ENCODE assay signal across 14 cellular contexts in genomic region chr9:74036549-74037231, GRCh38.
DNase-seq lines count a peak whose midpoint lies in the region; ATAC-seq and TF ChIP-seq lines count a peak whose summit lies in the region.
"Had no signal": no experiment of that assay in that cellular context is flagged by ENCODE, and none has a peak within 500 bp of the region (broad histone marks: within the 10 kb centered on the region; RNA-seq: fewer than 3 reads in every experiment).

No MANE protein-coding gene starts in this region.

- no peaks in the 10 kb centered on the region for H3K36me3 Mint-ChIP-seq in CD8-positive, alpha-beta T cell

- POLR2A ChIA-PET in CD8-positive, alpha-beta T cell (lab: Charles Lee) = no interaction called here

- H3K27ac ChIP-seq in CD8-positive, alpha-beta T cell (ENCODE audit: low read depth, low read length) = no peak overlapping the region
- H3K27ac ChIP-seq: gastroesophageal sphincter, left ventricle myocardium inferior, pancreas had no signal

- intact Hi-C loops in CD8-positive, alpha-beta T cell (cut with DNase I, micrococcal nuclease) = no loop called here

- H3K9me3 Mint-ChIP-seq in CD8-positive, alpha-beta T cell = no peaks in the 10 kb centered on the region

- no peaks in the 10 kb centered on the region for H3K27me3 ChIP-seq in CD8-positive, alpha-beta T cell (ENCODE audit: insufficient read depth, low read length)
- H3K27me3 ChIP-seq: gastroesophageal sphincter, pancreas had no signal

- H3K9me3 ChIP-seq in CD8-positive, alpha-beta T cell (ENCODE audit: low read length) = no peaks in the 10 kb centered on the region
- H3K9me3 ChIP-seq: gastroesophageal sphincter, left ventricle myocardium inferior, pancreas had no signal

- no peak for TF ChIP-seq CTCF in CD8-positive, alpha-beta T cell (IDR thresholded peaks at IDR 0.05)

- no peak overlapping the region for H3K4me3 Mint-ChIP-seq in CD8-positive, alpha-beta T cell

- no peak overlapping the region for H3K27ac Mint-ChIP-seq in CD8-positive, alpha-beta T cell

- H3K36me3 ChIP-seq in CD8-positive, alpha-beta T cell (ENCODE audit: insufficient read depth, low read length) = no peaks in the 10 kb centered on the region
- H3K36me3 ChIP-seq: gastroesophageal sphincter, left ventricle myocardium inferior, pancreas had no signal

- H3K4me1 ChIP-seq in CD8-positive, alpha-beta T cell (ENCODE audit: insufficient read depth, low read length) = no peaks in the 10 kb centered on the region
- H3K4me1 ChIP-seq: gastroesophageal sphincter, left ventricle myocardium inferior, pancreas had no signal

- CTCF ChIA-PET in CD8-positive, alpha-beta T cell (lab: Charles Lee) = no interaction called here

- ATAC-seq in GM18873 (IDR thresholded peaks at IDR 0.05; ENCODE audit: low FRiP score, unreplicated experiment) (peak; percentile 71), HG02588 (IDR thresholded peaks at IDR 0.05; ENCODE audit: unreplicated experiment) (peak; percentile 78), HG03460 (IDR thresholded peaks at IDR 0.05; ENCODE audit: unreplicated experiment) (peak; percentile 78)
- ATAC-seq in CD8-positive, alpha-beta T cell = no peak
- ATAC-seq: gastroesophageal sphincter, pancreas, PC-3 had no signal

- no peaks in the 10 kb centered on the region for H3K27me3 Mint-ChIP-seq in CD8-positive, alpha-beta T cell (ENCODE audit: low read depth)

- peak; percentile 32 for DNase-seq in fibroblast of peridontal ligament (ENCODE audit: extremely low read depth)
- DNase-seq in cortex of kidney (lab: John Stamatoyannopoulos, UW) = no peak
- DNase-seq in CD8-positive, alpha-beta T cell = no peak
- no peak for DNase-seq in NCI-H82 treated with DMSO at 0.1 percent for 48 hours (lab: John Stamatoyannopoulos, UW; ENCODE audit: unreplicated experiment)
- no peak for DNase-seq in activated gamma-delta T cell treated with Interleukin-2 at 50 U/mL for 16 hours
- DNase-seq: dermis blood vessel endothelial cell, left ventricle myocardium inferior, NCI-H2107, pancreas, PC-3 had no signal

- peaks cover 8% of the 10 kb centered on the region for H3K4me1 Mint-ChIP-seq in CD8-positive, alpha-beta T cell (ENCODE audit: low read depth)

- no peak overlapping the region for H3K4me3 ChIP-seq in CD8-positive, alpha-beta T cell (ENCODE audit: low read depth, low read length)
- H3K4me3 ChIP-seq: gastroesophageal sphincter, left ventricle myocardium inferior, pancreas had no signal
